ENCODE assay signal across 5 cellular contexts in genomic region chr2:172060118-172060517, GRCh38. TPM values are rescaled to one million over a fixed set of nuclear protein-coding genes. Genes with fewer than 3 reads are reported as not detected.
"Had no signal": no experiment of that assay in that cellular context is flagged by ENCODE, and none has a peak within 500 bp of the region (broad histone marks: within the 10 kb centered on the region; RNA-seq: fewer than 3 reads in every experiment).

No MANE protein-coding gene starts in this region.

RNA-seq across cellular contexts. Expression of gene DLX1, which starts 25.2 kb away (rescaled TPM):
- total RNA-seq: OCI-LY7, Peyer's patch, Right ventricle myocardium inferior, Right ventricle myocardium superior, T-cell had no signal

RNA-seq across cellular contexts. Expression of gene DLX2, which starts 42.6 kb away (rescaled TPM):
- total RNA-seq: Peyer's patch, Right ventricle myocardium inferior, Right ventricle myocardium superior had no signal
